Comparison of ENCODE assay signal across 21 cellular contexts in genomic region chr16:49786926-49787557, GRCh38.
"Had no signal": no experiment of that assay in that cellular context is flagged by ENCODE, and none has a peak within 500 bp of the region (broad histone marks: within the 10 kb centered on the region; RNA-seq: fewer than 3 reads in every experiment).

No MANE protein-coding gene starts in this region.

- H3K4me2 ChIP-seq: SK-N-SH had no signal

- H3K4me3 Mint-ChIP-seq: activated CD8-positive, alpha-beta T cell treated with anti-CD3 and anti-CD28 coated beads for 36 hours; activated naive CD8-positive, alpha-beta T cell treated with anti-CD3 and anti-CD28 coated beads, Interleukin-2, amount 50 U/mL, for 24 hours had no signal

- H3K9me3 Mint-ChIP-seq: activated CD8-positive, alpha-beta T cell treated with anti-CD3 and anti-CD28 coated beads for 36 hours; activated naive CD4-positive, alpha-beta T cell treated with anti-CD3 and anti-CD28 coated beads, Interleukin-2, amount 50 U/mL, for 72 hours; activated naive CD8-positive, alpha-beta T cell treated with anti-CD3 and anti-CD28 coated beads, Interleukin-2, amount 50 U/mL, for 24 hours had no signal

- ATAC-seq: activated CD4-positive, CD25-positive, alpha-beta regulatory T cell treated with anti-CD3 and anti-CD28 coated beads, Interleukin-2, amount 50 U/mL, for 24 hours; activated CD8-positive, alpha-beta T cell treated with anti-CD3 and anti-CD28 coated beads for 36 hours; activated naive CD4-positive, alpha-beta T cell treated with anti-CD3 and anti-CD28 coated beads, Interleukin-2, amount 50 U/mL, for 72 hours; activated naive CD8-positive, alpha-beta T cell treated with anti-CD3 and anti-CD28 coated beads, Interleukin-2, amount 50 U/mL, for 24 hours had no signal

- H3K27me3 ChIP-seq: Peyer's patch, SJCRH30 had no signal

- H3K36me3 Mint-ChIP-seq: activated naive CD4-positive, alpha-beta T cell treated with anti-CD3 and anti-CD28 coated beads, Interleukin-2, amount 50 U/mL, for 72 hours had no signal

- H3K36me3 ChIP-seq: Peyer's patch, SJCRH30 had no signal

- H3K9me2 ChIP-seq: SK-N-SH had no signal

- H3K9ac ChIP-seq: SK-N-SH had no signal

- H3K27me3 Mint-ChIP-seq: activated CD8-positive, alpha-beta T cell treated with anti-CD3 and anti-CD28 coated beads for 36 hours; activated naive CD8-positive, alpha-beta T cell treated with anti-CD3 and anti-CD28 coated beads, Interleukin-2, amount 50 U/mL, for 24 hours had no signal

- H3K4me1 ChIP-seq: Peyer's patch, SJCRH30 had no signal

- DNase-seq: activated CD4-positive, alpha-beta T cell treated with anti-CD3 and anti-CD28 coated beads for 4 hours; activated CD8-positive, alpha-beta memory T cell treated with anti-CD3 and anti-CD28 coated beads, Interleukin-2, amount 50 U/mL, for 4 hours; activated CD8-positive, alpha-beta T cell treated with anti-CD3 and anti-CD28 coated beads for 36 hours; activated naive CD4-positive, alpha-beta T cell treated with Interleukin-2 at 50 U/mL for 16 hours; activated naive CD8-positive, alpha-beta T cell treated with anti-CD3 and anti-CD28 coated beads, Interleukin-2, amount 50 U/mL, for 24 hours; amygdala; MM.1S; NCI-H1105 treated with DMSO at 0.1 percent for 48 hours; NCI-H1436 treated with DMSO at 0.1 percent for 48 hours; NCI-H187; NCI-H2081; NCI-H446; Peyer's patch; Right ventricle myocardium superior; SJCRH30; SK-N-SH; T-helper 1 cell had no signal

- H3K9me3 ChIP-seq: Peyer's patch, SJCRH30, SK-N-SH had no signal

- H3K27ac Mint-ChIP-seq: activated CD8-positive, alpha-beta T cell treated with anti-CD3 and anti-CD28 coated beads for 36 hours; activated naive CD4-positive, alpha-beta T cell treated with anti-CD3 and anti-CD28 coated beads, Interleukin-2, amount 50 U/mL, for 72 hours; activated naive CD8-positive, alpha-beta T cell treated with anti-CD3 and anti-CD28 coated beads, Interleukin-2, amount 50 U/mL, for 24 hours had no signal

- H3K4me3 ChIP-seq: Peyer's patch, SJCRH30 had no signal

- H3K4me1 Mint-ChIP-seq: activated naive CD8-positive, alpha-beta T cell treated with anti-CD3 and anti-CD28 coated beads, Interleukin-2, amount 50 U/mL, for 24 hours had no signal

- H3K27ac ChIP-seq: RWPE1, SJCRH30, VCaP had no signal
